12 cellular contexts compared by ENCODE assay signal in the genomic region with DNA sequence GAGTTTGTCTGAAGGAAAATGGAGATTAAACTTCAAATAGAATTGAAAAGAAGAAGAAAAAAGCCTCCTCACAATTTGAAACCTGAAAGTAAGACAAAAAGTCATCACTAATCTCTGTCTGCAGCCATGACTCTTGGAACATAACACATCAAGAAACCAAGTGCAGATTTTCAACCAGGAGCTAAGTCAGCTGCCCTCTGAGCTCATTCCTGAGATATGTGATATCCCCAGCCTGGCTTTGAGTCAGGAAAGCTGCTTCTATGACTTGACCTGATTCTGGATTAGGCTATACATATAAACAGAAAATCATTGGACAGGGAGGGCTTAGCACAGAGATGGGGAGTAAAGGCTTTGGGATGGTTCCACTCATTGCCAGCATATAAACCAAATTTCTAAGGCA.
A peak's percentile ranks its signal among the peaks of the same experiment; 100 is the strongest.
DNase-seq lines count a peak whose midpoint lies in the region; ATAC-seq and TF ChIP-seq lines count a peak whose summit lies in the region.
"Had no signal": no experiment of that assay in that cellular context is flagged by ENCODE, and none has a peak within 500 bp of the region (broad histone marks: within the 10 kb centered on the region; RNA-seq: fewer than 3 reads in every experiment).

No MANE protein-coding gene starts in this region.

- no peak overlapping the region for H3K27ac ChIP-seq in cardiac muscle cell
- peak overlapping the region; percentile 48 for H3K27ac ChIP-seq in hepatocyte

- H3K27me3 ChIP-seq in cardiac muscle cell: no peaks in the 10 kb centered on the region
- no peaks in the 10 kb centered on the region for H3K27me3 ChIP-seq in hepatocyte

- DNase-seq in cardiac muscle cell (ENCODE audit: low read depth in 1 of 2, low spot score in 1 of 2): peak; percentile 18 to 86
- DNase-seq in left ventricle myocardium superior: no peak
- DNase-seq in amniotic epithelial cell (ENCODE audit: low read depth): peak; percentile 96
- DNase-seq in hepatocyte (ENCODE audit: low spot score): peak; percentile 48
- DNase-seq in NOMO-1 (lab: John Stamatoyannopoulos, UW; ENCODE audit: unreplicated experiment in 2 of 2): no peak
- DNase-seq in NCI-H446 treated with DMSO at 0.1 percent for 48 hours (lab: John Stamatoyannopoulos, UW): no peak
- no peak for DNase-seq in germinal center (ENCODE audit: low spot score)
- DNase-seq: naive thymus-derived CD8-positive, alpha-beta T cell; stimulated activated CD4-positive, alpha-beta T cell treated with anti-CD3 and anti-CD28 coated beads, Interleukin-12 subunit alpha, Interleukin-12 subunit beta, amount 100 ng/mL, for 4 hours had no signal

- intact Hi-C loops in left ventricle myocardium superior (cut with micrococcal nuclease): no loop called here

- no peak overlapping the region for H2AFZ ChIP-seq in hepatocyte

- H4K20me1 ChIP-seq in hepatocyte (ENCODE audit: insufficient read depth, poor library complexity, severe bottlenecking): no peaks in the 10 kb centered on the region

- no peak overlapping the region for H3K4me2 ChIP-seq in hepatocyte
- H3K4me2 ChIP-seq: A549 had no signal

- ATAC-seq in left ventricle myocardium superior: no peak
- no peak for ATAC-seq in HG03442 (IDR thresholded peaks at IDR 0.05; ENCODE audit: unreplicated experiment)
- ATAC-seq: K562; naive thymus-derived CD8-positive, alpha-beta T cell had no signal

- no peak overlapping the region for H3K4me3 ChIP-seq in cardiac muscle cell
- no peak overlapping the region for H3K4me3 ChIP-seq in hepatocyte
- H3K4me3 ChIP-seq: A549, K562 had no signal

- no peaks in the 10 kb centered on the region for H3K79me2 ChIP-seq in hepatocyte

- H3K9me3 ChIP-seq in cardiac muscle cell (ENCODE audit: low read depth) (no peaks in the 10 kb centered on the region), hepatocyte (ENCODE audit: low read depth) (no peaks in the 10 kb centered on the region)
- H3K9me3 ChIP-seq: A549 had no signal

- no peak for TF ChIP-seq CTCF in cardiac muscle cell (IDR thresholded peaks at IDR 0.05; ENCODE audit: low read depth, low read length)
- TF ChIP-seq CTCF in hepatocyte (IDR thresholded peaks at IDR 0.05; ENCODE audit: poor library complexity): no peak

- H3K36me3 ChIP-seq in cardiac muscle cell: no peaks in the 10 kb centered on the region
- no peaks in the 10 kb centered on the region for H3K36me3 ChIP-seq in hepatocyte (replicated peaks; ENCODE audit: insufficient read depth, low read depth)

- H3K9me2 ChIP-seq in hepatocyte (replicated peaks; ENCODE audit: insufficient read depth): no peaks in the 10 kb centered on the region

- H3K4me1 ChIP-seq in cardiac muscle cell (ENCODE audit: low read depth) (no peaks in the 10 kb centered on the region), hepatocyte (ENCODE audit: insufficient read depth) (no peaks in the 10 kb centered on the region)

Comparison
In these comparisons a context has a peak if more than half of its experiments do, and no peak if none do; other contexts are left out.
1. DNase-seq: peak in cardiac muscle cell (2 of 2), amniotic epithelial cell (single experiment) and hepatocyte (single experiment); none in left ventricle myocardium superior (single experiment), NOMO-1 (0 of 2), NCI-H446 treated with DMSO at 0.1 percent for 48 hours (single experiment) and germinal center (single experiment).